Comparison of ENCODE assay signal across 12 cellular contexts in genomic region chr1:116489231-116489697, GRCh38.
A peak's percentile ranks its signal among the peaks of the same experiment; 100 is the strongest.
DNase-seq lines count a peak whose midpoint lies in the region; ATAC-seq and TF ChIP-seq lines count a peak whose summit lies in the region.
"Had no signal": no experiment of that assay in that cellular context is flagged by ENCODE, and none has a peak within 500 bp of the region (broad histone marks: within the 10 kb centered on the region; RNA-seq: fewer than 3 reads in every experiment).

No MANE protein-coding gene starts in this region.

- H3K4me3 Mint-ChIP-seq in nephron (no peak overlapping the region), CD14-positive monocyte (no peak overlapping the region)
- H3K4me3 Mint-ChIP-seq: central memory CD8-positive, alpha-beta T cell had no signal

- peak overlapping the region; percentile 39 to 97 (median 73) for H3K27ac Mint-ChIP-seq in nephron
- peak overlapping the region in 1 of 7 donors; percentile 17 for H3K27ac Mint-ChIP-seq in CD14-positive monocyte

- peaks cover 24% of the 10 kb centered on the region for H3K4me1 Mint-ChIP-seq in nephron
- peaks cover 17% of the 10 kb centered on the region for H3K4me1 Mint-ChIP-seq in CD14-positive monocyte
- H3K4me1 Mint-ChIP-seq: central memory CD8-positive, alpha-beta T cell had no signal

- TF ChIP-seq EP300 in Ishikawa (IDR thresholded peaks at IDR 0.05; ENCODE audit: borderline replicate concordance): no peak; the same call in 1 of the 2 replicates

- peak; percentile 64 for ATAC-seq in GM18502 (IDR thresholded peaks at IDR 0.05; ENCODE audit: poor library complexity, unreplicated experiment)
- ATAC-seq in HG03095 (IDR thresholded peaks at IDR 0.05; ENCODE audit: unreplicated experiment): no peak
- no peak for ATAC-seq in HG02970 (IDR thresholded peaks at IDR 0.05; ENCODE audit: low FRiP score, unreplicated experiment)

- H3K36me3 Mint-ChIP-seq in nephron (ENCODE audit: low read depth) (no peaks in the 10 kb centered on the region), CD14-positive monocyte (peaks cover 0 to 10% of the 10 kb centered on the region in 2 donors)

- H3K9me3 Mint-ChIP-seq in nephron (no peaks in the 10 kb centered on the region), CD14-positive monocyte (no peaks in the 10 kb centered on the region)
- H3K9me3 Mint-ChIP-seq: central memory CD8-positive, alpha-beta T cell had no signal

- DNase-seq in dermis microvascular lymphatic vessel endothelial cell (ENCODE audit: low read depth in 2 of 2) (peak; percentile 91 to 94), CD14-positive monocyte (ENCODE audit: low spot score) (no peak)
- DNase-seq in activated CD8-positive, alpha-beta memory T cell treated with anti-CD3 and anti-CD28 coated beads, Interleukin-2, amount 50 U/mL, for 4 hours: no peak
- DNase-seq: activated CD4-positive, alpha-beta T cell treated with anti-CD3 and anti-CD28 coated beads, Interleukin-2, amount 50 U/mL, for 4 hours; DND-41; upper lobe of left lung had no signal

- H3K27me3 Mint-ChIP-seq in nephron (ENCODE audit: low read depth) (no peaks in the 10 kb centered on the region), CD14-positive monocyte (ENCODE audit: low read depth in 3 of 3) (peaks cover 0 to 3% (median 2%) of the 10 kb centered on the region in 3 donors)
- H3K27me3 Mint-ChIP-seq: central memory CD8-positive, alpha-beta T cell had no signal

- TF ChIP-seq CTCF in nephron (IDR thresholded peaks at IDR 0.05; ENCODE audit: unreplicated experiment in 3 of 3): no peak
- TF ChIP-seq CTCF in CD14-positive monocyte (IDR thresholded peaks at IDR 0.05): no peak

- no peak for TF ChIP-seq RAD21 in Ishikawa (IDR thresholded peaks at IDR 0.05; ENCODE audit: low read depth)

- intact Hi-C loops in CD14-positive monocyte (cut with micrococcal nuclease): loop anchor here in 1 of 2 donors (5.0 kb wide), 1 partner anchor 337 kb away; no protein-coding TSS in a partner anchor

TF ChIP-seq in Ishikawa, 13 proteins besides CTCF, POLR2A, EP300 and RAD21:
- TF ChIP-seq, protein P1, sequence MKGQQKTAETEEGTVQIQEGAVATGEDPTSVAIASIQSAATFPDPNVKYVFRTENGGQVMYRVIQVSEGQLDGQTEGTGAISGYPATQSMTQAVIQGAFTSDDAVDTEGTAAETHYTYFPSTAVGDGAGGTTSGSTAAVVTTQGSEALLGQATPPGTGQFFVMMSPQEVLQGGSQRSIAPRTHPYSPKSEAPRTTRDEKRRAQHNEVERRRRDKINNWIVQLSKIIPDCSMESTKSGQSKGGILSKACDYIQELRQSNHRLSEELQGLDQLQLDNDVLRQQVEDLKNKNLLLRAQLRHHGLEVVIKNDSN (IDR thresholded peaks at IDR 0.05): peak; percentile 64
- no peak for TF ChIP-seq NFIC (IDR thresholded peaks at IDR 0.05)

Comparison
In these comparisons a context has a peak if more than half of its experiments do, and no peak if none do; other contexts are left out.
1. DNase-seq: peak in dermis microvascular lymphatic vessel endothelial cell (2 of 2); none in CD14-positive monocyte (single experiment) and activated CD8-positive, alpha-beta memory T cell treated with anti-CD3 and anti-CD28 coated beads, Interleukin-2, amount 50 U/mL, for 4 hours (single experiment).